In genomic region chr4:89254847-89255246, GRCh38 we compare ENCODE assay signal across 7 cellular contexts. TPM values are rescaled to one million over a fixed set of nuclear protein-coding genes. Genes with fewer than 3 reads are reported as not detected.
DNase-seq lines count a peak whose midpoint lies in the region; ATAC-seq and TF ChIP-seq lines count a peak whose summit lies in the region.

No MANE protein-coding gene starts in this region.

- TF ChIP-seq CTCF in GM12865 (IDR thresholded peaks at IDR 0.05; ENCODE audit: insufficient read depth, low read depth, low read length, missing control alignments): peak; percentile 76
- peak; percentile 78 for TF ChIP-seq CTCF in astrocyte of the spinal cord (IDR thresholded peaks at IDR 0.05; ENCODE audit: low read depth, low read length)
- TF ChIP-seq CTCF in lung (IDR thresholded peaks at IDR 0.05; ENCODE audit: control extremely low read depth, extremely low read depth): peak; percentile 57
- peak; percentile 28 to 47 for TF ChIP-seq CTCF in tibial artery (IDR thresholded peaks at IDR 0.05)

- H3K9me3 ChIP-seq in lung (ENCODE audit: control insufficient read depth in 2 of 2, insufficient read depth in 1 of 2, low read length in 1 of 2) (peaks cover 0 to 2% of the 10 kb centered on the region in 2 donors), tibial artery (no peaks in the 10 kb centered on the region), aorta (ENCODE audit: control insufficient read depth, low read length) (no peaks in the 10 kb centered on the region)

- H3K36me3 ChIP-seq in lung (ENCODE audit: control insufficient read depth in 2 of 2, insufficient read depth in 2 of 2, low read length in 2 of 2): no peaks in the 10 kb centered on the region
- no peaks in the 10 kb centered on the region for H3K36me3 ChIP-seq in tibial artery
- no peaks in the 10 kb centered on the region for H3K36me3 ChIP-seq in aorta (ENCODE audit: control insufficient read depth in 1 of 2, insufficient read depth in 2 of 2, low read length in 1 of 2)

- WGBS in lung, 2 donors: 8 to 16% methylated on average over 3 of the region's 3 CpGs
- 11 to 25% methylated on average over 3 of the region's 3 CpGs for WGBS in aorta, 2 donors

- in situ Hi-C loops in astrocyte of the spinal cord (cut with HindIII; ENCODE audit: low sequenced_read_pairs): no loop called here

- H3K4me1 ChIP-seq in lung (ENCODE audit: control insufficient read depth in 2 of 2, insufficient read depth in 2 of 2, low read length in 2 of 2): peaks cover 2 to 14% of the 10 kb centered on the region in 2 donors
- H3K4me1 ChIP-seq in tibial artery: no peaks in the 10 kb centered on the region
- no peaks in the 10 kb centered on the region for H3K4me1 ChIP-seq in aorta (ENCODE audit: control insufficient read depth in 1 of 2, insufficient read depth in 2 of 2, low read length in 2 of 2)

- intact Hi-C loops in tibial artery (cut with DNase I; ENCODE audit: low total_unique reads) (no loop called here), aorta (cut with DNase I) (no loop called here)

- H3K27me3 ChIP-seq in lung (ENCODE audit: control insufficient read depth, insufficient read depth): no peaks in the 10 kb centered on the region
- no peaks in the 10 kb centered on the region for H3K27me3 ChIP-seq in tibial artery
- H3K27me3 ChIP-seq in aorta (ENCODE audit: control insufficient read depth in 1 of 2, insufficient read depth in 2 of 2, low read length in 1 of 2): no peaks in the 10 kb centered on the region

- DNase-seq in GM12865 (ENCODE audit: low read depth) (peak; percentile 24), T follicular helper cell (ENCODE audit: low read depth) (peak; percentile 2), astrocyte of the spinal cord (ENCODE audit: low read depth, low spot score) (no peak), lung (ENCODE audit: low spot score) (no peak), tibial artery (no peak), aorta (no peak)

- no peak overlapping the region for H3K27ac ChIP-seq in lung (ENCODE audit: low read depth in 1 of 2, low read length in 1 of 2)
- no peak overlapping the region for H3K27ac ChIP-seq in tibial artery
- no peak overlapping the region for H3K27ac ChIP-seq in aorta (ENCODE audit: low read depth in 1 of 2, low read length in 2 of 2)

- peak; percentile 80 for ATAC-seq in HG02885 (IDR thresholded peaks at IDR 0.05; ENCODE audit: poor library complexity, unreplicated experiment)
- peak; percentile 73 for ATAC-seq in lung (ENCODE audit: insufficient read depth, low FRiP score)
- ATAC-seq in aorta (ENCODE audit: low FRiP score): no peak

- H3K4me3 ChIP-seq in GM12865 (ENCODE audit: low read depth, low read length) (no peak overlapping the region), astrocyte of the spinal cord (ENCODE audit: low read depth, low read length) (no peak overlapping the region), lung (no peak overlapping the region), tibial artery (no peak overlapping the region), aorta (ENCODE audit: low read length in 2 of 2) (no peak overlapping the region)

RNA-seq across cellular contexts. Expression of gene GPRIN3, which starts 52.8 kb away (rescaled TPM):
- total RNA-seq in lung (10 to 100 TPM in 1 of 2 donors, 1 to 10 TPM in 1; 5.4 to 14.4 TPM), aorta (1 to 10 TPM; 6.3 to 9.8 TPM)
- polyA plus RNA-seq in lung (1 to 10 TPM; 1.6 to 3.2 TPM), aorta (1 to 10 TPM in 1 of 2 donors, under 1 TPM in 1; 0.08 to 1.6 TPM)

Comparison
In these comparisons a context has a peak if more than half of its experiments do, and no peak if none do; other contexts are left out.
1. DNase-seq: peak in GM12865 (single experiment) and T follicular helper cell (single experiment); none in astrocyte of the spinal cord (single experiment), lung (single experiment), tibial artery (0 of 2) and aorta (0 of 2).
2. Peak in every context shown above with its lines, with median percentiles within 50 percentile points of each other: CTCF ChIP-seq.